ENCODE assay signal across 19 cellular contexts in genomic region chr2:111703759-111704158, GRCh38.
A peak's percentile ranks its signal among the peaks of the same experiment; 100 is the strongest.
DNase-seq lines count a peak whose midpoint lies in the region; ATAC-seq, FAIRE-seq and TF ChIP-seq lines count a peak whose summit lies in the region.
"Had no signal": no experiment of that assay in that cellular context is flagged by ENCODE, and none has a peak within 500 bp of the region (broad histone marks: within the 10 kb centered on the region; RNA-seq: fewer than 3 reads in every experiment).

No MANE protein-coding gene starts in this region.

- no peaks in the 10 kb centered on the region for H3F3A ChIP-seq in PC-3 (ENCODE audit: low read length, unreplicated experiment)

- no peaks in the 10 kb centered on the region for H3K9me3 Mint-ChIP-seq in T-helper 1 cell treated with Interleukin-12 subunit alpha and Interleukin-12 subunit beta and Interleukin-4 antibody, amounts not matched to agents 30 μg/mL and 1 μg/mL, for 36 hours
- peaks cover 7% of the 10 kb centered on the region for H3K9me3 Mint-ChIP-seq in type B pancreatic cell
- H3K9me3 Mint-ChIP-seq in activated CD8-positive, alpha-beta T cell treated with anti-CD3 and anti-CD28 coated beads, Interleukin-2, amount 10 ng/mL, durations not matched to agents 7 days and 5 days (ENCODE audit: insufficient read depth): no peaks in the 10 kb centered on the region
- H3K9me3 Mint-ChIP-seq: activated naive CD4-positive, alpha-beta T cell treated with anti-CD3 and anti-CD28 coated beads, Interleukin-2, amount 50 U/mL, for 72 hours; CD4-positive, CD25-positive, alpha-beta regulatory T cell; immature natural killer cell; naive B cell had no signal

- intact Hi-C loops in PC-3 (cut with micrococcal nuclease) (loop anchor here (2.0 kb wide), 1 partner anchor 35 kb away; no protein-coding TSS in a partner anchor), HepG2 (cut with micrococcal nuclease; ENCODE audit: unreplicated experiment) (no loop called here), prostate gland (cut with DNase I) (no loop called here)

- H3K27me3 ChIP-seq in PC-3 (ENCODE audit: low read length): no peaks in the 10 kb centered on the region
- peaks cover 0 to 9% of the 10 kb centered on the region in 2 experiments; a peak in 4 of 5 replicates for H3K27me3 ChIP-seq in HepG2 (ENCODE audit: control insufficient read depth in 1 of 2, insufficient read depth in 2 of 2, low read length in 2 of 2)
- no peaks in the 10 kb centered on the region for H3K27me3 ChIP-seq in prostate gland (replicated peaks; ENCODE audit: insufficient read depth)
- H3K27me3 ChIP-seq: dorsolateral prefrontal cortex had no signal

- POLR2A ChIA-PET in PC-3 (lab: Charles Lee; ENCODE audit: unreplicated experiment): no interaction called here
- POLR2A ChIA-PET in HepG2 (lab: Yijun Ruan, JAX): no interaction called here
- POLR2A ChIA-PET in activated CD8-positive, alpha-beta T cell treated with anti-CD3 and anti-CD28 coated beads, Interleukin-2, amount 10 ng/mL, durations not matched to agents 7 days and 5 days (lab: Charles Lee): interaction anchor here (0.6 kb wide), 1 partner anchor 186 kb away, joined by 6 read pairs; no protein-coding TSS in a partner anchor

- peak overlapping the region; percentile 38; the same call in 1 of the 2 replicates for H3K9ac ChIP-seq in PC-3 (ENCODE audit: low read length)
- no peak overlapping the region for H3K9ac ChIP-seq in HepG2 (ENCODE audit: insufficient read depth, low read depth, low read length)

- H3K79me2 ChIP-seq in PC-3 (ENCODE audit: low read length) (no peaks in the 10 kb centered on the region), HepG2 (ENCODE audit: insufficient read depth, low read length) (no peaks in the 10 kb centered on the region)

- no peaks in the 10 kb centered on the region for H3K36me3 ChIP-seq in PC-3 (ENCODE audit: low read depth, low read length)
- no peaks in the 10 kb centered on the region for H3K36me3 ChIP-seq in HepG2 (replicated peaks in 1 of 2; ENCODE audit: control insufficient read depth in 1 of 2, insufficient read depth in 2 of 2, low read length in 2 of 2)
- no peaks in the 10 kb centered on the region for H3K36me3 ChIP-seq in prostate gland
- H3K36me3 ChIP-seq: lower lobe of right lung had no signal

- TF ChIP-seq EP300 in HepG2 (IDR thresholded peaks at IDR 0.05; ENCODE audit: low read depth in 2 of 2, low read length in 2 of 2) (no peak), HepG2 (CRISPR knock-in tag; IDR thresholded peaks at IDR 0.05; ENCODE audit: borderline replicate concordance) (no peak)

- no peaks in the 10 kb centered on the region for H3K9me3 ChIP-seq in PC-3 (ENCODE audit: low read length)
- H3K9me3 ChIP-seq in HepG2 (ENCODE audit: low read length): no peaks in the 10 kb centered on the region
- H3K9me3 ChIP-seq in prostate gland: no peaks in the 10 kb centered on the region
- H3K9me3 ChIP-seq: lower lobe of right lung had no signal

- H3K4me3 ChIP-seq in PC-3 (ENCODE audit: low read length) (no peak overlapping the region), HepG2 (replicated peaks in 1 of 3; ENCODE audit: insufficient read depth in 1 of 3, low read depth in 2 of 3, low read length in 3 of 3) (no peak overlapping the region), prostate gland (no peak overlapping the region)
- H3K4me3 ChIP-seq: dorsolateral prefrontal cortex, lower lobe of right lung, skin epidermis had no signal

- no peak for TF ChIP-seq RAD21 in HepG2 (CRISPR knock-in tag; IDR thresholded peaks at IDR 0.05)

- ATAC-seq in PC-3 (no peak), HepG2 (no peak)
- no peak for ATAC-seq in activated CD8-positive, alpha-beta T cell treated with anti-CD3 and anti-CD28 coated beads, Interleukin-2, amount 10 ng/mL, durations not matched to agents 7 days and 5 days
- ATAC-seq: activated naive CD4-positive, alpha-beta T cell treated with anti-CD3 and anti-CD28 coated beads, Interleukin-2, amount 50 U/mL, for 72 hours; lower lobe of right lung had no signal

- WGBS in HepG2 (ENCODE audit: low lambda C conversion rate): 83% methylated on average over 4 of the region's 5 CpGs
- WGBS in prostate gland: 97% methylated on average over 5 of the region's 5 CpGs

- H3K36me3 Mint-ChIP-seq in T-helper 1 cell treated with Interleukin-12 subunit alpha and Interleukin-12 subunit beta and Interleukin-4 antibody, amounts not matched to agents 30 μg/mL and 1 μg/mL, for 36 hours (ENCODE audit: low read depth): peaks cover 6% of the 10 kb centered on the region
- no peaks in the 10 kb centered on the region for H3K36me3 Mint-ChIP-seq in type B pancreatic cell
- no peaks in the 10 kb centered on the region for H3K36me3 Mint-ChIP-seq in activated CD8-positive, alpha-beta T cell treated with anti-CD3 and anti-CD28 coated beads, Interleukin-2, amount 10 ng/mL, durations not matched to agents 7 days and 5 days (ENCODE audit: low read depth)
- H3K36me3 Mint-ChIP-seq: CD4-positive, CD25-positive, alpha-beta regulatory T cell; immature natural killer cell; naive B cell had no signal

- CTCF ChIA-PET in PC-3 (lab: Charles Lee) (no interaction called here), HepG2 (lab: Yijun Ruan, JAX; ENCODE audit: low intra/inter-chr PET ratio, low total read pairs) (interaction anchor here (0.5 kb wide), 1 partner anchor 35 kb away, joined by 3 read pairs; no protein-coding TSS in a partner anchor)
- CTCF ChIA-PET in activated CD8-positive, alpha-beta T cell treated with anti-CD3 and anti-CD28 coated beads, Interleukin-2, amount 10 ng/mL, durations not matched to agents 7 days and 5 days (lab: Charles Lee): interaction anchor here (1.7 kb wide), 1 partner anchor 220 kb away, joined by 7 read pairs; no protein-coding TSS in a partner anchor

- DNase-seq in T-helper 1 cell: no peak
- no peak for DNase-seq in PC-3
- no peak for DNase-seq in HepG2 (ENCODE audit: low spot score)
- peak; percentile 50 for DNase-seq in type B pancreatic cell (ENCODE audit: extremely low spot score, unreplicated experiment)
- no peak for DNase-seq in prostate gland (ENCODE audit: low spot score)
- no peak for DNase-seq in effector CD4-positive, alpha-beta T cell
- DNase-seq in activated CD8-positive, alpha-beta T cell treated with anti-CD3 and anti-CD28 coated beads, Interleukin-2, amount 10 ng/mL, durations not matched to agents 7 days and 5 days: no peak
- DNase-seq: activated CD4-positive, alpha-beta T cell treated with anti-CD3 and anti-CD28 coated beads for 1 hour; activated T-cell treated with anti-CD3 and anti-CD28 coated beads for 4 hours; CD4-positive, CD25-positive, alpha-beta regulatory T cell; dorsolateral prefrontal cortex; immature natural killer cell; lower lobe of right lung; naive B cell; NCI-H1694 treated with DMSO at 0.1 percent for 48 hours had no signal

- in situ Hi-C loops in HepG2 (cut with HindIII; ENCODE audit: extremely low pct_ligation_motif_present, low pct_unique_long_range_greater_than_20kb): loop anchor here (5.0 kb wide), 1 partner anchor 586 kb away; no protein-coding TSS in a partner anchor

- no peaks in the 10 kb centered on the region for H3K9me2 ChIP-seq in PC-3 (replicated peaks; ENCODE audit: low read length)

- H3K27ac Mint-ChIP-seq in T-helper 1 cell treated with Interleukin-12 subunit alpha and Interleukin-12 subunit beta and Interleukin-4 antibody, amounts not matched to agents 30 μg/mL and 1 μg/mL, for 36 hours: peak overlapping the region; percentile 57
- no peak overlapping the region for H3K27ac Mint-ChIP-seq in type B pancreatic cell
- H3K27ac Mint-ChIP-seq in activated CD8-positive, alpha-beta T cell treated with anti-CD3 and anti-CD28 coated beads, Interleukin-2, amount 10 ng/mL, durations not matched to agents 7 days and 5 days: no peak overlapping the region
- H3K27ac Mint-ChIP-seq: immature natural killer cell had no signal

- H3K4me1 Mint-ChIP-seq in T-helper 1 cell treated with Interleukin-12 subunit alpha and Interleukin-12 subunit beta and Interleukin-4 antibody, amounts not matched to agents 30 μg/mL and 1 μg/mL, for 36 hours (ENCODE audit: low read depth): peaks cover 73% of the 10 kb centered on the region
- peaks cover 31% of the 10 kb centered on the region for H3K4me1 Mint-ChIP-seq in type B pancreatic cell (ENCODE audit: unreplicated experiment)
- H3K4me1 Mint-ChIP-seq in activated CD8-positive, alpha-beta T cell treated with anti-CD3 and anti-CD28 coated beads, Interleukin-2, amount 10 ng/mL, durations not matched to agents 7 days and 5 days (ENCODE audit: low read depth): peaks cover 50% of the 10 kb centered on the region

- peak overlapping the region; percentile 10 for H3K4me3 Mint-ChIP-seq in T-helper 1 cell treated with Interleukin-12 subunit alpha and Interleukin-12 subunit beta and Interleukin-4 antibody, amounts not matched to agents 30 μg/mL and 1 μg/mL, for 36 hours
- H3K4me3 Mint-ChIP-seq in type B pancreatic cell: no peak overlapping the region
- no peak overlapping the region for H3K4me3 Mint-ChIP-seq in activated CD8-positive, alpha-beta T cell treated with anti-CD3 and anti-CD28 coated beads, Interleukin-2, amount 10 ng/mL, durations not matched to agents 7 days and 5 days
- H3K4me3 Mint-ChIP-seq: immature natural killer cell, naive B cell had no signal

- FAIRE-seq in HepG2 (lab: Jason Lieb, UNC): no peak
- FAIRE-seq: A204.1 had no signal

- no peak for TF ChIP-seq CTCF in PC-3 (conservative IDR thresholded peaks at IDR 0.05; ENCODE audit: low read depth, low read length)
- TF ChIP-seq CTCF in HepG2 (CRISPR knock-in tag; IDR thresholded peaks at IDR 0.05): no peak
- no peak for TF ChIP-seq CTCF in type B pancreatic cell (conservative IDR thresholded peaks at IDR 0.05)
- TF ChIP-seq CTCF in prostate gland (IDR thresholded peaks at IDR 0.05): no peak

- H3K27ac ChIP-seq in PC-3 (ENCODE audit: low read length) (peak overlapping the region; percentile 89), HepG2 (ENCODE audit: extremely low read length, insufficient read depth, low read length) (no peak overlapping the region), prostate gland (no peak overlapping the region)
- H3K27ac ChIP-seq: dorsolateral prefrontal cortex, lower lobe of right lung had no signal

- peak overlapping the region; percentile 72 for H3K4me2 ChIP-seq in PC-3 (ENCODE audit: low read length)
- H3K4me2 ChIP-seq in HepG2 (ENCODE audit: low read depth, low read length): no peak overlapping the region

- BruUV-seq in PC-3 (replicated peaks; lab: Mats Ljungman, UMichigan): no TSS peak
- BruUV-seq in HepG2 (replicated peaks; lab: Mats Ljungman, UMichigan): no TSS peak

- H2AFZ ChIP-seq in PC-3 (ENCODE audit: low read length) (no peak overlapping the region), HepG2 (ENCODE audit: low read length) (no peak overlapping the region)

- no peaks in the 10 kb centered on the region for H3K27me3 Mint-ChIP-seq in T-helper 1 cell treated with Interleukin-12 subunit alpha and Interleukin-12 subunit beta and Interleukin-4 antibody, amounts not matched to agents 30 μg/mL and 1 μg/mL, for 36 hours (ENCODE audit: low read depth)
- H3K27me3 Mint-ChIP-seq in type B pancreatic cell: no peaks in the 10 kb centered on the region
- H3K27me3 Mint-ChIP-seq in activated CD8-positive, alpha-beta T cell treated with anti-CD3 and anti-CD28 coated beads, Interleukin-2, amount 10 ng/mL, durations not matched to agents 7 days and 5 days (ENCODE audit: low read depth): peaks cover 6% of the 10 kb centered on the region
- H3K27me3 Mint-ChIP-seq: CD4-positive, CD25-positive, alpha-beta regulatory T cell had no signal

- no peak for TF ChIP-seq POLR2A in HepG2 (IDR thresholded peaks at IDR 0.05; ENCODE audit: insufficient read depth in 1 of 2, low read depth in 2 of 2, low read length in 2 of 2)
- TF ChIP-seq POLR2A in prostate gland (IDR thresholded peaks at IDR 0.05): no peak

- peaks cover 67% of the 10 kb centered on the region for H3K4me1 ChIP-seq in PC-3 (ENCODE audit: insufficient read depth, low read length)
- H3K4me1 ChIP-seq in HepG2 (ENCODE audit: insufficient read depth, low read length): peaks cover 57% of the 10 kb centered on the region
- no peaks in the 10 kb centered on the region for H3K4me1 ChIP-seq in prostate gland (replicated peaks)

- H4K20me1 ChIP-seq in PC-3 (ENCODE audit: low read length): no peaks in the 10 kb centered on the region
- H4K20me1 ChIP-seq in HepG2 (ENCODE audit: insufficient read depth, low read length): no peaks in the 10 kb centered on the region
